In genomic region chr6:32086661-32087573, GRCh38 we compare ENCODE assay signal across 8 cellular contexts. TPM values are rescaled to one million over a fixed set of nuclear protein-coding genes. Genes with fewer than 3 reads are reported as not detected.
DNase-seq lines count a peak whose midpoint lies in the region; ATAC-seq and TF ChIP-seq lines count a peak whose summit lies in the region.

No MANE protein-coding gene starts in this region.

- peak overlapping the region in 1 of 2 donors; percentile 7 for H3K4me3 ChIP-seq in prostate gland

- H3K27ac ChIP-seq in foreskin keratinocyte (no peak overlapping the region), prostate gland (peak overlapping the region in 1 of 2 donors; percentile 42)

- WGBS in prostate gland: 48% methylated on average over 17 of the region's 45 CpGs

- H3K36me3 ChIP-seq in prostate gland: no peaks in the 10 kb centered on the region

- TF ChIP-seq CTCF in foreskin keratinocyte (conservative IDR thresholded peaks at IDR 0.05): no peak
- peak in 1 of 4 experiments; percentile 4 for TF ChIP-seq CTCF in prostate gland (IDR thresholded peaks at IDR 0.05)

- TF ChIP-seq POLR2A in prostate gland (IDR thresholded peaks at IDR 0.05): no peak

- intact Hi-C loops in Right ventricle myocardium inferior (cut with DNase I): no loop called here
- intact Hi-C loops in cardiac septum (cut with DNase I): no loop called here
- intact Hi-C loops in prostate gland (cut with DNase I): loop anchor here (1.0 kb wide), 1 partner anchor 26 kb away; no protein-coding TSS in a partner anchor

- DNase-seq in Right ventricle myocardium inferior (ENCODE audit: missing footprints) (no peak), cardiac septum (ENCODE audit: low spot score) (no peak), T1000 (lab: John Stamatoyannopoulos, UW) (peak; percentile 51), foreskin keratinocyte (no peak), prostate gland (ENCODE audit: low spot score) (no peak), NCI-H1105 (lab: John Stamatoyannopoulos, UW) (no peak)
- DNase-seq in stimulated activated CD8-positive, alpha-beta memory T cell treated with anti-CD3 and anti-CD28 coated beads, Interleukin-2, amount 100 ng/mL, for 48 hours (ENCODE audit: low read depth in 2 of 2): peak; percentile 28 to 40

- peaks cover 29% of the 10 kb centered on the region for H3K27me3 ChIP-seq in foreskin keratinocyte
- H3K27me3 ChIP-seq in prostate gland (replicated peaks; ENCODE audit: insufficient read depth): no peaks in the 10 kb centered on the region

- ATAC-seq in Right ventricle myocardium inferior (peak; percentile 0), foreskin keratinocyte (peak; percentile 18), HG03354 (IDR thresholded peaks at IDR 0.05; ENCODE audit: poor library complexity, severe bottlenecking, unreplicated experiment) (no peak)

- H3K4me1 ChIP-seq in foreskin keratinocyte (peaks cover 12% of the 10 kb centered on the region), prostate gland (replicated peaks) (no peaks in the 10 kb centered on the region)

- no peaks in the 10 kb centered on the region for H3K9me3 ChIP-seq in prostate gland

RNA-seq across cellular contexts. Expression of gene TNXB, which starts 22.2 kb away (rescaled TPM):
- 73.3 TPM for total RNA-seq in Right ventricle myocardium inferior
- 59.9 TPM for total RNA-seq in cardiac septum
- 0.07 and 0.31 TPM in 2 replicates for total RNA-seq in foreskin keratinocyte
- polyA plus RNA-seq in foreskin keratinocyte: 0.03 and 0.07 TPM in 2 replicates
- total RNA-seq in prostate gland: 10 to 100 TPM; 18.5 to 29.1 TPM

RNA-seq across cellular contexts. Expression of gene ATF6B, which starts 41.1 kb away (rescaled TPM):
- 24.4 TPM for total RNA-seq in Right ventricle myocardium inferior
- 40.8 TPM for total RNA-seq in cardiac septum
- 39.5 and 41.7 TPM in 2 replicates for total RNA-seq in foreskin keratinocyte
- polyA plus RNA-seq in foreskin keratinocyte: 51.9 and 54.1 TPM in 2 replicates
- total RNA-seq in prostate gland: 100 to 1,000 TPM in 1 of 2 donors, 10 to 100 TPM in 1; 70.6 to 132 TPM

RNA-seq across cellular contexts. Expression of gene FKBPL, which starts 43.2 kb away (rescaled TPM):
- total RNA-seq in Right ventricle myocardium inferior (2.8 TPM), cardiac septum (1.9 TPM), foreskin keratinocyte (7.5 and 8.6 TPM in 2 replicates), prostate gland (1 to 10 TPM; 3.6 to 6.9 TPM)
- 11.0 and 12.5 TPM in 2 replicates for polyA plus RNA-seq in foreskin keratinocyte

RNA-seq across cellular contexts. Expression of gene CYP21A2, which starts 48.7 kb away (rescaled TPM):
- total RNA-seq in Right ventricle myocardium inferior (0.30 TPM), cardiac septum (2.0 TPM), foreskin keratinocyte (not detected in 2 replicates), prostate gland (1 to 10 TPM in 1 of 2 donors, under 1 TPM in 1; 0.59 to 2.7 TPM)
- 0.04 TPM in 1 of 2 replicates, not detected in the other for polyA plus RNA-seq in foreskin keratinocyte

Comparison
In these comparisons a context has a peak if more than half of its experiments do, and no peak if none do; other contexts are left out.
1. DNase-seq: peak in T1000 (single experiment) and stimulated activated CD8-positive, alpha-beta memory T cell treated with anti-CD3 and anti-CD28 coated beads, Interleukin-2, amount 100 ng/mL, for 48 hours (2 of 2); none in Right ventricle myocardium inferior (single experiment), cardiac septum (single experiment), foreskin keratinocyte (0 of 2), prostate gland (single experiment) and NCI-H1105 (single experiment).
2. RNA of gene TNXB, which starts 22.2 kb away (total RNA-seq): 73.3 TPM in Right ventricle myocardium inferior (single experiment), 59.9 TPM in cardiac septum (single experiment) and 18.5 to 29.1 TPM in prostate gland; 0.07 to 0.31 TPM in foreskin keratinocyte; every median in the first group is over 10 times any median in the second.